10 cellular contexts compared by ENCODE assay signal in the genomic region with DNA sequence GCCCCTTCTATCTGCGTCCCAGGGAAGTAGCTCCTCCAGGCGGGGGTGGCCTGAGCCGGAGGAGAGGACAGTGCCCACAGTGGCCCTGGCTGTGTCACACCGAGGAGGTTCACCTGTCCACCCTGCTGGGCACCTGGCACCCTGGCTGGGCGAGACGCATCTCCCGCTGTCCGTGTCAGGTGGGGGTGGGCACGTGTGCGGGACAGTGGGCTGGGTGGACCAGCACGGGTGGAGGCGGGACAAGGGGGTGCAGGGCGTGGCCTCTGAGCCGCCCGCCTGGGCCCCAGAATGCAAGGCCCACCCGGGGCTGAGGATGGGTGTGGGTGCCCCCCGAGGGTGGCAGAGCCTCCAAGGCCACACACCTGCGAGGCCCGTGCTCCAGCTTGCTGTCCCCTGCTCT. TPM values are rescaled to one million over a fixed set of nuclear protein-coding genes. Genes with fewer than 3 reads are reported as not detected.
DNase-seq lines count a peak whose midpoint lies in the region; ATAC-seq and TF ChIP-seq lines count a peak whose summit lies in the region.
"Had no signal": no experiment of that assay in that cellular context is flagged by ENCODE, and none has a peak within 500 bp of the region (broad histone marks: within the 10 kb centered on the region; RNA-seq: fewer than 3 reads in every experiment).

No MANE protein-coding gene starts in this region.

- ATAC-seq in memory B cell (ENCODE audit: low read depth): peak; percentile 10
- no peak for ATAC-seq in thoracic aorta (ENCODE audit: insufficient number of reproducible peaks, low FRiP score, low read depth)

- no peaks in the 10 kb centered on the region for H3K9me3 Mint-ChIP-seq in memory B cell
- H3K9me3 Mint-ChIP-seq in activated naive CD8-positive, alpha-beta T cell treated with anti-CD3 and anti-CD28 coated beads for 36 hours: no peaks in the 10 kb centered on the region
- H3K9me3 Mint-ChIP-seq: effector memory CD8-positive, alpha-beta T cell had no signal

- CTCF ChIA-PET in SK-N-SH (lab: Yijun Ruan, JAX): interaction anchor here (0.6 to 7.2 kb wide), 24 partner anchors 11 to 176 kb away, joined by 3 to 104 read pairs (median 9); partner anchors contain the start of gene BAHCC1

- peak; percentile 52 for DNase-seq in NCI-H345 (lab: John Stamatoyannopoulos, UW)
- no peak for DNase-seq in NCI-H345 treated with DMSO at 0.1 percent for 48 hours (lab: John Stamatoyannopoulos, UW; ENCODE audit: unreplicated experiment)
- DNase-seq in SK-N-SH: no peak
- peak in 1 of 2 donors; percentile 46 for DNase-seq in memory B cell (ENCODE audit: low spot score in 2 of 2)
- no peak for DNase-seq in thoracic aorta (ENCODE audit: low spot score)
- DNase-seq in activated naive CD8-positive, alpha-beta T cell treated with anti-CD3 and anti-CD28 coated beads for 36 hours: no peak
- no peak for DNase-seq in pons (ENCODE audit: low spot score)
- DNase-seq in NCI-H1105 treated with DMSO at 0.1 percent for 48 hours (lab: John Stamatoyannopoulos, UW): no peak
- DNase-seq: activated CD8-positive, alpha-beta memory T cell treated with anti-CD3 and anti-CD28 coated beads for 24 hours; effector memory CD8-positive, alpha-beta T cell had no signal

- no peaks in the 10 kb centered on the region for H3K9me2 ChIP-seq in SK-N-SH

- H3K27ac ChIP-seq in SK-N-SH (ENCODE audit: low read depth in 2 of 2, low read length in 1 of 2): peak overlapping the region; percentile 15 to 29; a peak in 2 of 4 replicates
- H3K27ac ChIP-seq in thoracic aorta: peak overlapping the region; percentile 52 to 73

- H3K4me3 ChIP-seq in SK-N-SH (ENCODE audit: low read depth in 2 of 2, low read length in 1 of 2) (no peak overlapping the region), thoracic aorta (peak overlapping the region; percentile 62)

- peaks cover 2% of the 10 kb centered on the region for H3K4me1 Mint-ChIP-seq in memory B cell
- peaks cover 3% of the 10 kb centered on the region for H3K4me1 Mint-ChIP-seq in activated naive CD8-positive, alpha-beta T cell treated with anti-CD3 and anti-CD28 coated beads for 36 hours

- TF ChIP-seq EP300 in SK-N-SH (IDR thresholded peaks at IDR 0.05; ENCODE audit: borderline replicate concordance in 1 of 2, low read depth in 1 of 2, low read length in 1 of 2): no peak

- peak overlapping the region; percentile 71 for H3K4me2 ChIP-seq in SK-N-SH

- no peak for TF ChIP-seq RAD21 in SK-N-SH (IDR thresholded peaks at IDR 0.05; ENCODE audit: low read length)

- H3F3A ChIP-seq in SK-N-SH (replicated peaks; ENCODE audit: insufficient read depth): peaks cover 4% of the 10 kb centered on the region

- H3K27me3 Mint-ChIP-seq in memory B cell: peaks cover 8% of the 10 kb centered on the region
- peaks cover 30% of the 10 kb centered on the region for H3K27me3 Mint-ChIP-seq in activated naive CD8-positive, alpha-beta T cell treated with anti-CD3 and anti-CD28 coated beads for 36 hours

- H4K20me1 ChIP-seq in SK-N-SH (ENCODE audit: insufficient read depth): peaks cover 39% of the 10 kb centered on the region

- WGBS in SK-N-SH (ENCODE audit: low lambda C conversion rate): 30% methylated on average over 10 of the region's 19 CpGs

- POLR2A ChIA-PET in SK-N-SH (lab: Yijun Ruan, JAX): interaction anchor here (0.7 to 4.9 kb wide), 11 partner anchors 9 to 118 kb away, joined by 3 to 28 read pairs (median 6); partner anchors contain the start of gene BAHCC1

- no peaks in the 10 kb centered on the region for H3K36me3 ChIP-seq in SK-N-SH (replicated peaks in 1 of 2; ENCODE audit: control insufficient read depth in 1 of 2, insufficient read depth in 2 of 2, low read length in 1 of 2)
- no peaks in the 10 kb centered on the region for H3K36me3 ChIP-seq in thoracic aorta

- H3K9ac ChIP-seq in SK-N-SH: no peak overlapping the region

- H3K36me3 Mint-ChIP-seq in memory B cell: no peaks in the 10 kb centered on the region
- H3K36me3 Mint-ChIP-seq in activated naive CD8-positive, alpha-beta T cell treated with anti-CD3 and anti-CD28 coated beads for 36 hours: no peaks in the 10 kb centered on the region

- no peaks in the 10 kb centered on the region; the same call in 1 of the 2 replicates for H3K79me2 ChIP-seq in SK-N-SH (ENCODE audit: insufficient read depth)

- no peak overlapping the region for H3K27ac Mint-ChIP-seq in memory B cell
- no peak overlapping the region for H3K27ac Mint-ChIP-seq in activated naive CD8-positive, alpha-beta T cell treated with anti-CD3 and anti-CD28 coated beads for 36 hours
- H3K27ac Mint-ChIP-seq: effector memory CD8-positive, alpha-beta T cell had no signal

- H3K4me1 ChIP-seq in SK-N-SH (ENCODE audit: control insufficient read depth in 1 of 2, insufficient read depth in 2 of 2, low read depth in 1 of 2, low read length in 1 of 2): peaks cover 22 to 49% of the 10 kb centered on the region in 2 experiments; a peak in 3 of 4 replicates
- peaks cover 37 to 56% of the 10 kb centered on the region in 2 donors for H3K4me1 ChIP-seq in thoracic aorta (ENCODE audit: control insufficient read depth in 1 of 2, low read depth in 2 of 2)

- H3K4me3 Mint-ChIP-seq in memory B cell: no peak overlapping the region
- no peak overlapping the region for H3K4me3 Mint-ChIP-seq in activated naive CD8-positive, alpha-beta T cell treated with anti-CD3 and anti-CD28 coated beads for 36 hours

- H3K9me3 ChIP-seq in SK-N-SH: no peaks in the 10 kb centered on the region
- no peaks in the 10 kb centered on the region for H3K9me3 ChIP-seq in thoracic aorta

- H3K27me3 ChIP-seq in SK-N-SH (ENCODE audit: insufficient read depth) (no peaks in the 10 kb centered on the region), thoracic aorta (replicated peaks; ENCODE audit: insufficient read depth) (no peaks in the 10 kb centered on the region)

- H2AFZ ChIP-seq in SK-N-SH (ENCODE audit: low read depth): no peak overlapping the region

- TF ChIP-seq CTCF in SK-N-SH (IDR thresholded peaks at IDR 0.05) (no peak), thoracic aorta (IDR thresholded peaks at IDR 0.05) (no peak)

TF ChIP-seq in SK-N-SH, 30 proteins besides CTCF, POLR2A, EP300 and RAD21:
- TF ChIP-seq TAF1 (IDR thresholded peaks at IDR 0.05; ENCODE audit: borderline replicate concordance, low read depth, low read length): no peak
TF ChIP-seq in SK-N-SH: peak in this region for 0.

RNA-seq across cellular contexts. Expression of gene BAHCC1, which starts 33.7 kb away (rescaled TPM):
- 3.6 and 6.4 TPM in 2 replicates for polyA plus RNA-seq in SK-N-SH (2012; rRNA removed)
- 1.4 and 4.3 TPM in 2 replicates for polyA plus RNA-seq in SK-N-SH (2012; cell fraction: cytosol; rRNA removed)
- polyA plus RNA-seq in SK-N-SH (2012; cell fraction: nucleus; rRNA removed): 27.3 and 28.3 TPM in 2 replicates
- total RNA-seq in thoracic aorta: 10 to 100 TPM; 41.2 to 69.6 TPM
- total RNA-seq in activated naive CD8-positive, alpha-beta T cell treated with anti-CD3 and anti-CD28 coated beads for 36 hours: under 1 TPM; 0.08 to 0.25 TPM

Comparison
In these comparisons a context has a peak if more than half of its experiments do, and no peak if none do; other contexts are left out.
1. RNA of gene BAHCC1, which starts 33.7 kb away (total RNA-seq): 41.2 to 69.6 TPM in thoracic aorta; 0.08 to 0.25 TPM in activated naive CD8-positive, alpha-beta T cell treated with anti-CD3 and anti-CD28 coated beads for 36 hours; every median in the first group is over 10 times any median in the second.